In genomic region chr3:3172627-3173026, GRCh38 we compare ENCODE assay signal across 11 cellular contexts. TPM values are rescaled to one million over a fixed set of nuclear protein-coding genes. Genes with fewer than 3 reads are reported as not detected.
DNase-seq lines count a peak whose midpoint lies in the region; ATAC-seq and TF ChIP-seq lines count a peak whose summit lies in the region.
"Had no signal": no experiment of that assay in that cellular context is flagged by ENCODE, and none has a peak within 500 bp of the region (broad histone marks: within the 10 kb centered on the region; RNA-seq: fewer than 3 reads in every experiment).

No MANE protein-coding gene starts in this region.

- H2BK15ac ChIP-seq in H9 (ENCODE audit: low read depth, low read length), result no peak overlapping the region

- no TSS peak for BruUV-seq in Calu3 (replicated peaks; lab: Mats Ljungman, UMichigan)

- ATAC-seq in CD4-positive, alpha-beta T cell (ENCODE audit: poor library complexity), result peak; percentile 30
- ATAC-seq in natural killer cell treated with Interleukin-12 subunit alpha and Interleukin-12 subunit beta and Interleukin-15 and Interleukin-18, amount 100 ng/mL, for 72 hours, result peak; percentile 52 to 75
- ATAC-seq in GM21576 (IDR thresholded peaks at IDR 0.05; ENCODE audit: unreplicated experiment), result no peak

- intact Hi-C loops in CD4-positive, alpha-beta T cell (cut with DNase I, micrococcal nuclease), result loop anchor here (2.0 to 10.0 kb wide), 5 partner anchors 46 to 1322 kb away; partner anchors contain the start of genes ITPR1 (in 1 of the 2) and TRNT1 (in 1 of the 2)
- intact Hi-C loops in dendritic cell treated with granulocyte-macrophage colony-stimulating factor and Interleukin-4, amounts not matched to agents 40 ng/mL and 50 ng/mL, for 4 days (cut with micrococcal nuclease), result no loop called here
- intact Hi-C loops in Calu3 (cut with micrococcal nuclease; ENCODE audit: unreplicated experiment), result no loop called here

- no peak overlapping the region for H3K56ac ChIP-seq in H9 (ENCODE audit: insufficient read length, low read depth, low read length)

- no peak overlapping the region for H4K8ac ChIP-seq in H9 (replicated peaks; ENCODE audit: insufficient read length, low read depth, low read length)

- H3K27me3 Mint-ChIP-seq in CD4-positive, alpha-beta T cell, result no peaks in the 10 kb centered on the region
- H3K27me3 Mint-ChIP-seq in dendritic cell treated with granulocyte-macrophage colony-stimulating factor and Interleukin-4, amounts not matched to agents 40 ng/mL and 50 ng/mL, for 4 days, result no peaks in the 10 kb centered on the region
- no peaks in the 10 kb centered on the region for H3K27me3 Mint-ChIP-seq in natural killer cell treated with Interleukin-12 subunit alpha and Interleukin-12 subunit beta and Interleukin-15 and Interleukin-18, amount 100 ng/mL, for 72 hours
- H3K27me3 Mint-ChIP-seq in Calu3 (ENCODE audit: unreplicated experiment) (no peaks in the 10 kb centered on the region), H9 (ENCODE audit: low read depth) (no peaks in the 10 kb centered on the region)

- H2BK20ac ChIP-seq in H9 (ENCODE audit: low read depth, low read length, poor library complexity, severe bottlenecking), result no peak overlapping the region

- H2BK12ac ChIP-seq in H9 (ENCODE audit: insufficient read length, low read depth, low read length), result no peak overlapping the region

- no peaks in the 10 kb centered on the region for H3K9me3 Mint-ChIP-seq in CD4-positive, alpha-beta T cell
- H3K9me3 Mint-ChIP-seq in dendritic cell treated with granulocyte-macrophage colony-stimulating factor and Interleukin-4, amounts not matched to agents 40 ng/mL and 50 ng/mL, for 4 days, result no peaks in the 10 kb centered on the region
- H3K9me3 Mint-ChIP-seq in natural killer cell treated with Interleukin-12 subunit alpha and Interleukin-12 subunit beta and Interleukin-15 and Interleukin-18, amount 100 ng/mL, for 72 hours, result no peaks in the 10 kb centered on the region
- no peaks in the 10 kb centered on the region for H3K9me3 Mint-ChIP-seq in Calu3 (ENCODE audit: low read depth, unreplicated experiment)
- H3K9me3 Mint-ChIP-seq in H9, result no peaks in the 10 kb centered on the region
- H3K9me3 Mint-ChIP-seq: neural progenitor cell had no signal

- H3K4me3 Mint-ChIP-seq in CD4-positive, alpha-beta T cell, result peak overlapping the region; percentile 47
- no peak overlapping the region for H3K4me3 Mint-ChIP-seq in dendritic cell treated with granulocyte-macrophage colony-stimulating factor and Interleukin-4, amounts not matched to agents 40 ng/mL and 50 ng/mL, for 4 days
- peak overlapping the region; percentile 76 for H3K4me3 Mint-ChIP-seq in natural killer cell treated with Interleukin-12 subunit alpha and Interleukin-12 subunit beta and Interleukin-15 and Interleukin-18, amount 100 ng/mL, for 72 hours
- H3K4me3 Mint-ChIP-seq in Calu3 (ENCODE audit: low read depth, unreplicated experiment) (no peak overlapping the region), H9 (no peak overlapping the region)
- H3K4me3 Mint-ChIP-seq: neural progenitor cell had no signal

- H3K4ac ChIP-seq in H9 (ENCODE audit: low read depth, low read length), result no peak overlapping the region

- no peaks in the 10 kb centered on the region for H4K20me1 ChIP-seq in H9 (ENCODE audit: control insufficient read depth, insufficient read depth, insufficient read length)

- no peaks in the 10 kb centered on the region for H3K27me3 ChIP-seq in CD4-positive, alpha-beta T cell (ENCODE audit: control insufficient read depth, insufficient read depth, low read length)
- H3K27me3 ChIP-seq in H9 (ENCODE audit: insufficient read depth, low read length), result no peaks in the 10 kb centered on the region
- H3K27me3 ChIP-seq: neural progenitor cell had no signal

- H3K18ac ChIP-seq in H9 (ENCODE audit: insufficient read length, low read depth, low read length), result no peak overlapping the region

- H3K4me1 ChIP-seq in H9 (ENCODE audit: insufficient read depth, low read length), result no peaks in the 10 kb centered on the region
- H3K4me1 ChIP-seq: neural progenitor cell had no signal

- no peak overlapping the region for H3K4me2 ChIP-seq in H9 (ENCODE audit: insufficient read depth, insufficient read length, low read length)
- H3K4me2 ChIP-seq: neural progenitor cell had no signal

- peaks cover 92% of the 10 kb centered on the region for H3K36me3 Mint-ChIP-seq in CD4-positive, alpha-beta T cell (ENCODE audit: low read depth)
- H3K36me3 Mint-ChIP-seq in dendritic cell treated with granulocyte-macrophage colony-stimulating factor and Interleukin-4, amounts not matched to agents 40 ng/mL and 50 ng/mL, for 4 days (ENCODE audit: low read depth), result peaks cover 62% of the 10 kb centered on the region
- H3K36me3 Mint-ChIP-seq in natural killer cell treated with Interleukin-12 subunit alpha and Interleukin-12 subunit beta and Interleukin-15 and Interleukin-18, amount 100 ng/mL, for 72 hours, result peaks cover 11% of the 10 kb centered on the region
- H3K36me3 Mint-ChIP-seq in Calu3 (ENCODE audit: insufficient read depth, unreplicated experiment) (peaks cover 15% of the 10 kb centered on the region), H9 (ENCODE audit: insufficient read depth in 1 of 3, low read depth in 3 of 3) (peaks cover 9 to 42% (median 42%) of the 10 kb centered on the region in 3 experiments; a peak in 6 of 7 replicates)

- no peak for TF ChIP-seq CTCF in CD4-positive, alpha-beta T cell (IDR thresholded peaks at IDR 0.05)
- no peak for TF ChIP-seq CTCF in Calu3 (IDR thresholded peaks at IDR 0.05; ENCODE audit: unreplicated experiment)
- TF ChIP-seq CTCF in H9 (conservative IDR thresholded peaks at IDR 0.05), result no peak

- H3K4me3 ChIP-seq in Jurkat, Clone E6-1 (ENCODE audit: low read length), result peak overlapping the region; percentile 44
- H3K4me3 ChIP-seq: neural progenitor cell had no signal

- no peak overlapping the region for H3K23ac ChIP-seq in H9 (ENCODE audit: insufficient read length, low read depth, low read length)

- no peaks in the 10 kb centered on the region for H3K9me3 ChIP-seq in CD4-positive, alpha-beta T cell (ENCODE audit: control insufficient read depth, low read length)
- no peaks in the 10 kb centered on the region for H3K9me3 ChIP-seq in H9 (ENCODE audit: control insufficient read depth, low read depth, low read length)

- H4K91ac ChIP-seq in H9 (ENCODE audit: insufficient read length, low read depth, low read length), result no peak overlapping the region

- no peaks in the 10 kb centered on the region for H3K79me2 ChIP-seq in H9 (ENCODE audit: insufficient read depth, low read length)

- H2AK5ac ChIP-seq in H9 (ENCODE audit: insufficient read length, low read length), result no peak overlapping the region

- H2AFZ ChIP-seq in H9 (ENCODE audit: low read length), result no peak overlapping the region
- H2AFZ ChIP-seq: neural progenitor cell had no signal

- H3K27ac ChIP-seq in CD4-positive, alpha-beta T cell (ENCODE audit: low read depth, low read length), result peak overlapping the region; percentile 69
- H3K27ac ChIP-seq in H9 (ENCODE audit: insufficient read length, low read depth, low read length), result no peak overlapping the region
- H3K27ac ChIP-seq: neural progenitor cell had no signal

- no peak overlapping the region for H3T11ph ChIP-seq in H9 (ENCODE audit: low read length)

- no peak overlapping the region for H2BK5ac ChIP-seq in H9 (ENCODE audit: insufficient read length, low read length)

- peak overlapping the region; percentile 92 for H3K27ac Mint-ChIP-seq in CD4-positive, alpha-beta T cell
- peak overlapping the region; percentile 78 for H3K27ac Mint-ChIP-seq in dendritic cell treated with granulocyte-macrophage colony-stimulating factor and Interleukin-4, amounts not matched to agents 40 ng/mL and 50 ng/mL, for 4 days
- peak overlapping the region; percentile 93 to 94 for H3K27ac Mint-ChIP-seq in natural killer cell treated with Interleukin-12 subunit alpha and Interleukin-12 subunit beta and Interleukin-15 and Interleukin-18, amount 100 ng/mL, for 72 hours
- H3K27ac Mint-ChIP-seq in Calu3 (ENCODE audit: unreplicated experiment) (no peak overlapping the region), H9 (no peak overlapping the region)
- H3K27ac Mint-ChIP-seq: neural progenitor cell had no signal

- POLR2A ChIA-PET in CD4-positive, alpha-beta T cell (lab: Charles Lee), result interaction anchor here (0.7 to 2.6 kb wide), 16 partner anchors 9 to 1133 kb away, joined by 3 to 24 read pairs (median 4); no protein-coding TSS in a partner anchor

- no peak overlapping the region for H4K5ac ChIP-seq in H9 (ENCODE audit: insufficient read length, low read depth, low read length)

- peaks cover 7% of the 10 kb centered on the region for H3K79me1 ChIP-seq in H9 (ENCODE audit: insufficient read depth, low read depth, low read length, poor library complexity, severe bottlenecking)

- WGBS in H9 (ENCODE audit: extremely low coverage, insufficient read length, low lambda C conversion rate), result no CpG with 5 or more reads among the region's 1 CpG

- H3K9ac ChIP-seq in H9 (ENCODE audit: extremely low read depth, insufficient read length, low read length), result no peak overlapping the region
- H3K9ac ChIP-seq: neural progenitor cell had no signal

- CTCF ChIA-PET in CD4-positive, alpha-beta T cell (lab: Charles Lee), result interaction anchor here (0.8 kb wide), 1 partner anchor 13 kb away, joined by 3 read pairs; no protein-coding TSS in a partner anchor
- CTCF ChIA-PET in Calu3 (lab: Charles Lee), result no interaction called here

- no peak overlapping the region for H3K14ac ChIP-seq in H9 (ENCODE audit: insufficient read depth, low read length)

- no peak for DNase-seq in CD4-positive, alpha-beta T cell
- peak; percentile 45 for DNase-seq in Jurkat, Clone E6-1 (ENCODE audit: low read depth, low spot score)
- DNase-seq in natural killer cell treated with Interleukin-12 subunit alpha and Interleukin-12 subunit beta and Interleukin-15 and Interleukin-18, amount 100 ng/mL, for 72 hours (ENCODE audit: low spot score), result no peak
- DNase-seq in NCI-H2171 (lab: John Stamatoyannopoulos, UW), result no peak
- DNase-seq in Calu3, result no peak
- DNase-seq in H9, result no peak
- DNase-seq: NCI-H1694, T1000 had no signal

- peaks cover 82% of the 10 kb centered on the region for H3K4me1 Mint-ChIP-seq in CD4-positive, alpha-beta T cell (ENCODE audit: low read depth)
- H3K4me1 Mint-ChIP-seq in dendritic cell treated with granulocyte-macrophage colony-stimulating factor and Interleukin-4, amounts not matched to agents 40 ng/mL and 50 ng/mL, for 4 days (ENCODE audit: low read depth), result peaks cover 28% of the 10 kb centered on the region
- H3K4me1 Mint-ChIP-seq in natural killer cell treated with Interleukin-12 subunit alpha and Interleukin-12 subunit beta and Interleukin-15 and Interleukin-18, amount 100 ng/mL, for 72 hours (ENCODE audit: low read depth in 2 of 2), result peaks cover 31 to 51% of the 10 kb centered on the region in 2 donors
- H3K4me1 Mint-ChIP-seq in Calu3 (ENCODE audit: low read depth, unreplicated experiment) (peaks cover 3% of the 10 kb centered on the region), H9 (peaks cover 0 to under 1% of the 10 kb centered on the region in 2 experiments; a peak in 2 of 4 replicates)

- no peak overlapping the region for H2BK120ac ChIP-seq in H9 (ENCODE audit: low read depth, low read length, poor library complexity, severe bottlenecking)

- H3K23me2 ChIP-seq in H9 (ENCODE audit: insufficient read length, low read depth, low read length, poor library complexity, severe bottlenecking), result no peaks in the 10 kb centered on the region

RNA-seq across cellular contexts. Expression of gene CRBN, which starts 6.9 kb away (rescaled TPM):
- total RNA-seq in CD4-positive, alpha-beta T cell, result 100 to 1,000 TPM; 144 to 148 TPM
- polyA plus RNA-seq in Jurkat, Clone E6-1 (2012; ENCODE audit: insufficient read depth, insufficient read length), result 48.8 TPM
- 10 to 100 TPM; 39.3 to 48.4 TPM for total RNA-seq in natural killer cell treated with Interleukin-12 subunit alpha and Interleukin-12 subunit beta and Interleukin-15 and Interleukin-18, amount 100 ng/mL, for 72 hours
- total RNA-seq in Calu3 (2022) (24.8 and 31.6 TPM in 2 replicates), H9 (2021) (36.9 and 40.2 TPM in 2 replicates)

RNA-seq across cellular contexts. Expression of gene TRNT1, which starts 45.9 kb away (rescaled TPM):
- 10 to 100 TPM; 25.8 to 30.7 TPM for total RNA-seq in CD4-positive, alpha-beta T cell
- polyA plus RNA-seq in Jurkat, Clone E6-1 (2012; ENCODE audit: insufficient read depth, insufficient read length), result 27.1 TPM
- 10 to 100 TPM; 29.7 to 70.0 TPM for total RNA-seq in natural killer cell treated with Interleukin-12 subunit alpha and Interleukin-12 subunit beta and Interleukin-15 and Interleukin-18, amount 100 ng/mL, for 72 hours
- total RNA-seq in Calu3 (2022) (35.1 and 35.6 TPM in 2 replicates), H9 (2021) (49.2 and 50.1 TPM in 2 replicates)

Comparison
In these comparisons a context has a peak if more than half of its experiments do, and no peak if none do; other contexts are left out.
1. H3K27ac Mint-ChIP-seq: peak in CD4-positive, alpha-beta T cell (single experiment), dendritic cell treated with granulocyte-macrophage colony-stimulating factor and Interleukin-4, amounts not matched to agents 40 ng/mL and 50 ng/mL, for 4 days (single experiment) and natural killer cell treated with Interleukin-12 subunit alpha and Interleukin-12 subunit beta and Interleukin-15 and Interleukin-18, amount 100 ng/mL, for 72 hours (2 of 2); none in Calu3 (single experiment) and H9 (0 of 3).
2. H3K4me3 Mint-ChIP-seq: peak in CD4-positive, alpha-beta T cell (single experiment) and natural killer cell treated with Interleukin-12 subunit alpha and Interleukin-12 subunit beta and Interleukin-15 and Interleukin-18, amount 100 ng/mL, for 72 hours (single experiment); none in dendritic cell treated with granulocyte-macrophage colony-stimulating factor and Interleukin-4, amounts not matched to agents 40 ng/mL and 50 ng/mL, for 4 days (single experiment), Calu3 (single experiment) and H9 (0 of 2).
3. intact Hi-C loops: an anchor here in CD4-positive, alpha-beta T cell (2.0 to 10.0 kb wide); none called in dendritic cell treated with granulocyte-macrophage colony-stimulating factor and Interleukin-4, amounts not matched to agents 40 ng/mL and 50 ng/mL, for 4 days and Calu3.